In the genomic region with DNA sequence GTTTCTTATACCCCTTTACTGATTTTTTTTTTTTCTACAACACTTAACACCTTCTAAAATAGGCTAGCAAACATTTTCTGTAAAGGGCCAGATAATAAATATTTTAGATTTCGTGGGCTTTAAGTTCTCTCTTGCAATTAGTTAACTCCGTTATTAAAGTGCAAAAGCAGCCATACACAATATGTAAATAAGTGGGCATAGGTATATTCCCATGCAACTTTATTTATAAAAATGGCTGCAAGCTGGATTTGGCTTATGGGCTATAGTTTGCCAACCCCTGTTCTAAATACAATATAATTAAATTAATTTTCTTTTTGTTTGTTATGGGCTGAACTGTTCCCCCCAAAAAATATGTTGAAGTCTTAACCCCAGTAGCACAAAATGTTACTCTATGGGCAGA, we compare ENCODE assay signal across 1 cellular context.
A peak's percentile ranks its signal among the peaks of the same experiment; 100 is the strongest.
TF ChIP-seq lines count a peak whose summit lies in the region.

No MANE protein-coding gene starts in this region.

TF ChIP-seq in K562, 482 proteins besides CTCF, POLR2A, EP300 and RAD21:
- TF ChIP-seq, protein P1, sequence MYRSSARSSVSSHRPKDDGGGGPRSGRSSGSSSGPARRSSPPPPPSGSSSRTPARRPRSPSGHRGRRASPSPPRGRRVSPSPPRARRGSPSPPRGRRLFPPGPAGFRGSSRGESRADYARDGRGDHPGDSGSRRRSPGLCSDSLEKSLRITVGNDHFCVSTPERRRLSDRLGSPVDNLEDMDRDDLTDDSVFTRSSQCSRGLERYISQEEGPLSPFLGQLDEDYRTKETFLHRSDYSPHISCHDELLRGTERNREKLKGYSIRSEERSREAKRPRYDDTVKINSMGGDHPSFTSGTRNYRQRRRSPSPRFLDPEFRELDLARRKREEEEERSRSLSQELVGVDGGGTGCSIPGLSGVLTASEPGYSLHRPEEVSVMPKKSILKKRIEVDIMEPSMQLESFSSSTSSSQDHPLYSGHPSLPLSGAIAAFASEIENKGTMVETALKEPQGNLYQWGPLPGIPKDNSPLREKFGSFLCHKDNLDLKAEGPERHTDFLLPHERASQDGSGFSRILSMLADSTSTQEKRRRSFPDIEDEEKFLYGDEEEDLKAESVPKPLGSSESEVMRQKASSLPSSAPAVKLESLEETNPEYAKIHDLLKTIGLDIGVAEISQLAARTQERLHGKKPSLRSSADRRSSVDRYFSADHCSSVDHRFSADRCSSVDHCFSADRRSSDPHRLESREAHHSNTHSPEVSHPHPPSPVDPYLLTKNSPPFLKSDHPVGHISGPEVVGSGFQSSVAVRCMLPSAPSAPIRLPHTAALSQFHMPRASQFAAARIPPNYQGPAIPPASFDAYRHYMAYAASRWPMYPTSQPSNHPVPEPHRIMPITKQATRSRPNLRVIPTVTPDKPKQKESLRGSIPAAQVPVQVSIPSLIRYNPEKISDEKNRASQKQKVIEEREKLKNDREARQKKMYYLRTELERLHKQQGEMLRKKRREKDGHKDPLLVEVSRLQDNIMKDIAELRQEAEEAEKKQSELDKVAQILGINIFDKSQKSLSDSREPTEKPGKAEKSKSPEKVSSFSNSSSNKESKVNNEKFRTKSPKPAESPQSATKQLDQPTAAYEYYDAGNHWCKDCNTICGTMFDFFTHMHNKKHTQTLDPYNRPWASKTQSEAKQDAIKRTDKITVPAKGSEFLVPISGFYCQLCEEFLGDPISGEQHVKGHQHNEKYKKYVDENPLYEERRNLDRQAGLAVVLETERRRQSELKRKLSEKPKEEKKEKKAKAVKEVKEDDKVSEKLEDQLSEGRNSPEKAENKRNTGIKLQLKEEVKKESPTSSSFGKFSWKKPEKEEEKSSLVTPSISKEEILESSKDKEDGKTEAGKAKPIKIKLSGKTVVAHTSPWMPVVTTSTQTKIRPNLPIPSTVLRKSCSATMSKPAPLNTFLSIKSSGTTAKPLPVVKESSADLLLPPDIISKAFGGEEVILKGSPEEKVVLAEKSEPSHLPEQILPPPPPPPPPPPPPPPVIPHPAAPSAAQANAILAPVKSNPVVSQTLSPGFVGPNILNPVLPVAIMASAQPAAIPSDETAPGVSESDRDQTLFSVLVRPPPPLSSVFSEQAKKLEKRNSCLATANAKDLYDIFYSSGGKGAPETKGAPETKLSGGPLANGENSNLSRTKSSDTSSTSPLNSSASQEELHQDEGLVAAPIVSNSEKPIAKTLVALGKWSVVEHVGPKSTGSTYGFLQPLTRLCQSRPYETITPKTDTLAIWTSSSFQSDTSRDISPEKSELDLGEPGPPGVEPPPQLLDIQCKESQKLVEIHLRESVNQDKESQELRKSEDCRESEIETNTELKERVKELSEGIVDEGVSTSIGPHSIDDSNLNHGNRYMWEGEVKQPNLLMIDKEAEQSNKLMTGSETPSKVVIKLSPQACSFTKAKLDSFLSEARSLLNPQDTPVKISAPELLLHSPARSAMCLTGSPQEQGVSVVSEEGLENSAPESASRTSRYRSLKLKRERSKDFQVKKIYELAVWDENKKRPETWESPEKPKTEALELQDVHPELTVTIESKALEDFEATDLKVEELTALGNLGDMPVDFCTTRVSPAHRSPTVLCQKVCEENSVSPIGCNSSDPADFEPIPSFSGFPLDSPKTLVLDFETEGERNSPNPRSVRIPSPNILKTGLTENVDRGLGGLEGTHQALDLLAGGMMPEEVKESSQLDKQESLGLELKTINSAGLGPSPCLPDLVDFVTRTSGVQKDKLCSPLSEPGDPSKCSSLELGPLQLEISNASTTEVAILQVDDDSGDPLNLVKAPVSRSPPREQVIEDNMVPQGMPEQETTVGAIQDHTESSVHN (IDR thresholded peaks at IDR 0.05; ENCODE audit: borderline replicate concordance in 1 of 2, low read depth in 1 of 2): no peak
- TF ChIP-seq PCBP1 (IDR thresholded peaks at IDR 0.05; ENCODE audit: low read depth, low read length, poor library complexity, severe bottlenecking) (no peak), TAF9B (IDR thresholded peaks at IDR 0.05; ENCODE audit: partially characterized antibody) (no peak), ZFP91 (CRISPR knock-in tag; IDR thresholded peaks at IDR 0.05) (no peak), KDM4B (IDR thresholded peaks at IDR 0.05; ENCODE audit: borderline replicate concordance in 2 of 2, low read depth in 1 of 2) (no peak), NFE2L1 (tag; IDR thresholded peaks at IDR 0.05; ENCODE audit: borderline replicate concordance, low read depth) (no peak), SREBF2 (CRISPR knock-in tag; IDR thresholded peaks at IDR 0.05) (no peak), ZBTB40 (IDR thresholded peaks at IDR 0.05) (peak; percentile 76), ZBTB40 (CRISPR knock-in tag; IDR thresholded peaks at IDR 0.05) (no peak)
